ENCODE assay signal across 8 cellular contexts in the genomic region with DNA sequence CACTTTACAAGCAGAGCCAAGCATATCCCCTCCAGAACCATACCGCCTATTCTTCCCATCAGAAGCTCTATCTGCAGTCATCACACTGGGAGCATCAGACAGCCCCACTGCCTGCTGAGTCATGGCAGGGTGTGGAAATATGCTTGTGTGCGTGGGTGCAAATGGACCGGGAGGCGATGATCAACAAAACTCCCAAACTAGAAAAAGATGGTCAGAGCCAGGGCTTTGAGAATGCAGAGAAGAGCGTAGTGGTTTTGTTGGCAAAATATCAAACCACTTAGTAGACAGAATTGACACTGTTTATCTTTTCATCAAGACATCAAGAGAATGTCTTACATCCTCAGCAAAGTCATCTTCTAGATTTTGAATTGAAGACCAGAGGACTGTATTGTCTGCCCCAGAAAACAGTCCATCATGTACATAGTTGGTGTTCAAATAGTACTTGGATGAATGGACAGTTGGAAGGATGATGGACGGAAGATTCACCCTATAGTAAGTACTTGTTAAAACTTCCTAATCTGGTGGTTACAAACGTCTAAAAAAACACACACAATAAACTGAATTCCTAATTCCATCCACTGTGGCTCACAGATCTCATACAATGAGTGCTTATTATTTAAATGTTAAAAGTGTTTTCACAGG. TPM values are rescaled to one million over a fixed set of nuclear protein-coding genes. Genes with fewer than 3 reads are reported as not detected.
DNase-seq lines count a peak whose midpoint lies in the region; ATAC-seq, FAIRE-seq and TF ChIP-seq lines count a peak whose summit lies in the region.

No MANE protein-coding gene starts in this region.

- WGBS in pancreas, 2 donors, result 77 to 81% methylated on average over 7 of the region's 7 CpGs

- H3K4me3 ChIP-seq in cardiac fibroblast (replicated peaks in 1 of 2; ENCODE audit: low read depth in 2 of 2, low read length in 2 of 2) (no peak overlapping the region), pancreas (no peak overlapping the region)

- no peak for FAIRE-seq in pancreas (lab: Jason Lieb, UNC)

- H3K27ac ChIP-seq in pancreas, result no peak overlapping the region

- intact Hi-C loops in pancreas (cut with DNase I), result loop anchor here in 1 of 3 donors (10.0 kb wide), 1 partner anchor 115 kb away; no protein-coding TSS in a partner anchor

- no peaks in the 10 kb centered on the region for H3K36me3 ChIP-seq in pancreas

- no peaks in the 10 kb centered on the region for H3K27me3 ChIP-seq in pancreas

- H3K4me1 ChIP-seq in pancreas, result no peaks in the 10 kb centered on the region

- ATAC-seq in pancreas (peak in 3 of 4 donors; percentile 41 to 62 (median 45)), HG03439 (IDR thresholded peaks at IDR 0.05; ENCODE audit: unreplicated experiment) (no peak), HG03565 (IDR thresholded peaks at IDR 0.05; ENCODE audit: unreplicated experiment) (no peak)

- DNase-seq in CD1c-positive myeloid dendritic cell (ENCODE audit: extremely low spot score) (peak; percentile 76), cardiac fibroblast (ENCODE audit: low read depth in 2 of 2) (peak; percentile 85 to 87), pancreas (no peak), DMS114 treated with DMSO at 0.1 percent for 48 hours (lab: John Stamatoyannopoulos, UW; ENCODE audit: unreplicated experiment) (no peak), midbrain (lab: John Stamatoyannopoulos, UW) (no peak)

- H3K9me3 ChIP-seq in pancreas, result no peaks in the 10 kb centered on the region

- no peak for TF ChIP-seq CTCF in cardiac fibroblast (IDR thresholded peaks at IDR 0.05; ENCODE audit: low read depth, low read length)
- TF ChIP-seq CTCF in pancreas (IDR thresholded peaks at IDR 0.05), result no peak

TF ChIP-seq in PFSK-1, 5 proteins besides CTCF, POLR2A, EP300 and RAD21:
- no peak for TF ChIP-seq SIN3A (IDR thresholded peaks at IDR 0.05; ENCODE audit: borderline replicate concordance, insufficient read depth, low read length)
- no peak for TF ChIP-seq TAF1 (IDR thresholded peaks at IDR 0.05; ENCODE audit: borderline replicate concordance, insufficient read depth, low read length)
- TF ChIP-seq POLR2AphosphoS5 (IDR thresholded peaks at IDR 0.05; ENCODE audit: low read depth, low read length), result no peak
- peak; percentile 65 for TF ChIP-seq FOXP2 (optimal IDR thresholded peaks at IDR 0.05; ENCODE audit: borderline replicate concordance, extremely low read depth, extremely low read length, insufficient read depth)

RNA-seq across cellular contexts. Expression of a gene that starts 54.9 kb away (rescaled TPM):
- polyA plus RNA-seq in PFSK-1 (2012; ENCODE audit: insufficient read length, low read depth), result 0.46 TPM
- 10 to 100 TPM; 21.8 to 53.1 (median 32.1) TPM for total RNA-seq in pancreas
- polyA plus RNA-seq in pancreas, result 10 to 100 TPM; 15.9 to 25.6 TPM

Comparison
In these comparisons a context has a peak if more than half of its experiments do, and no peak if none do; other contexts are left out.
1. DNase-seq: peak in CD1c-positive myeloid dendritic cell (single experiment) and cardiac fibroblast (2 of 2); none in pancreas (0 of 6), DMS114 treated with DMSO at 0.1 percent for 48 hours (single experiment) and midbrain (single experiment).
2. ATAC-seq: peak in pancreas (3 of 4); none in HG03439 (single experiment) and HG03565 (single experiment).